Comparison of ENCODE assay signal across 16 cellular contexts in genomic region chr15:57634290-57634689, GRCh38. TPM values are rescaled to one million over a fixed set of nuclear protein-coding genes. Genes with fewer than 3 reads are reported as not detected.
DNase-seq lines count a peak whose midpoint lies in the region; TF ChIP-seq lines count a peak whose summit lies in the region.
"Had no signal": no experiment of that assay in that cellular context is flagged by ENCODE, and none has a peak within 500 bp of the region (broad histone marks: within the 10 kb centered on the region; RNA-seq: fewer than 3 reads in every experiment).

No MANE protein-coding gene starts in this region.

- H3K79me2 ChIP-seq in hepatocyte: no peaks in the 10 kb centered on the region
- no peaks in the 10 kb centered on the region for H3K79me2 ChIP-seq in smooth muscle cell (ENCODE audit: low read depth)

- H3K27me3 ChIP-seq in hepatocyte: no peaks in the 10 kb centered on the region
- no peaks in the 10 kb centered on the region for H3K27me3 ChIP-seq in stomach smooth muscle (ENCODE audit: control insufficient read depth in 1 of 2, insufficient read depth in 2 of 2, low read length in 2 of 2)
- no peaks in the 10 kb centered on the region for H3K27me3 ChIP-seq in smooth muscle cell (ENCODE audit: low read depth)

- WGBS in hepatocyte (ENCODE audit: low lambda C conversion rate, missing lambda C conversion rate): 100% methylated on average over 5 of the region's 5 CpGs
- 98% methylated on average over 5 of the region's 5 CpGs for WGBS in smooth muscle cell (ENCODE audit: low lambda C conversion rate)

- H3K27ac ChIP-seq in hepatocyte: peak overlapping the region; percentile 20
- H3K27ac ChIP-seq in stomach smooth muscle (ENCODE audit: low read length): peak overlapping the region; percentile 88
- H3K27ac ChIP-seq in smooth muscle cell (ENCODE audit: low read depth): no peak overlapping the region
- H3K27ac ChIP-seq: C4-2B, RWPE1 had no signal

- TF ChIP-seq CTCF in fibroblast of mammary gland (conservative IDR thresholded peaks at IDR 0.05; ENCODE audit: control insufficient read depth, insufficient read depth, low read depth, low read length) (no peak), hepatocyte (IDR thresholded peaks at IDR 0.05; ENCODE audit: poor library complexity) (no peak), smooth muscle cell (IDR thresholded peaks at IDR 0.05; ENCODE audit: borderline replicate concordance, insufficient read depth, poor library complexity, severe bottlenecking) (no peak)

- H2AFZ ChIP-seq in hepatocyte (no peak overlapping the region), smooth muscle cell (ENCODE audit: low read depth) (no peak overlapping the region)

- H3K4me2 ChIP-seq in hepatocyte: no peak overlapping the region
- no peak overlapping the region for H3K4me2 ChIP-seq in smooth muscle cell

- H3K9me3 ChIP-seq in hepatocyte (ENCODE audit: low read depth) (no peaks in the 10 kb centered on the region), stomach smooth muscle (ENCODE audit: control insufficient read depth in 2 of 2, low read length in 2 of 2) (no peaks in the 10 kb centered on the region), smooth muscle cell (replicated peaks; ENCODE audit: low read depth) (no peaks in the 10 kb centered on the region)

- no peaks in the 10 kb centered on the region for H3F3A ChIP-seq in smooth muscle cell (ENCODE audit: low read depth)

- H3K4me3 ChIP-seq in fibroblast of mammary gland (ENCODE audit: control insufficient read depth, low read depth, low read length) (no peak overlapping the region), hepatocyte (no peak overlapping the region), stomach smooth muscle (ENCODE audit: low read length in 2 of 2) (no peak overlapping the region), smooth muscle cell (no peak overlapping the region)

- H3K4me1 ChIP-seq in hepatocyte (ENCODE audit: insufficient read depth): peaks cover 10% of the 10 kb centered on the region
- H3K4me1 ChIP-seq in stomach smooth muscle (ENCODE audit: control insufficient read depth, insufficient read depth, low read length): peaks cover 12% of the 10 kb centered on the region
- no peaks in the 10 kb centered on the region for H3K4me1 ChIP-seq in smooth muscle cell (ENCODE audit: low read depth)

- DNase-seq in M059J (ENCODE audit: low read depth) (peak; percentile 15), fibroblast of mammary gland (ENCODE audit: low read depth) (peak; percentile 14), hepatocyte (ENCODE audit: low spot score) (no peak), HT-29 (ENCODE audit: low spot score) (no peak), smooth muscle cell (lab: John Stamatoyannopoulos, UW; ENCODE audit: unreplicated experiment) (no peak), NCI-H2171 (lab: John Stamatoyannopoulos, UW) (no peak)
- DNase-seq: MM.1S, NCI-H1105 treated with DMSO at 0.1 percent for 48 hours, NCI-H1930, NCI-H2171 treated with DMSO at 0.1 percent for 48 hours, NCI-H774 had no signal

- no peaks in the 10 kb centered on the region for H3K9me2 ChIP-seq in hepatocyte (replicated peaks; ENCODE audit: insufficient read depth)

- H3K36me3 ChIP-seq in hepatocyte (replicated peaks; ENCODE audit: insufficient read depth, low read depth) (no peaks in the 10 kb centered on the region), stomach smooth muscle (ENCODE audit: control insufficient read depth in 2 of 2, insufficient read depth in 2 of 2, low read length in 2 of 2) (peaks cover 0 to 33% of the 10 kb centered on the region in 2 donors), smooth muscle cell (ENCODE audit: low read depth) (no peaks in the 10 kb centered on the region)

- no peak overlapping the region for H3K9ac ChIP-seq in stomach smooth muscle (ENCODE audit: low read length in 2 of 2)
- H3K9ac ChIP-seq in smooth muscle cell (ENCODE audit: low read depth): no peak overlapping the region

- H4K20me1 ChIP-seq in hepatocyte (ENCODE audit: insufficient read depth, poor library complexity, severe bottlenecking) (no peaks in the 10 kb centered on the region), smooth muscle cell (ENCODE audit: low read depth) (no peaks in the 10 kb centered on the region)

RNA-seq across cellular contexts. Expression of gene MYZAP, which starts 42.6 kb away (rescaled TPM):
- 7.9 and 8.2 TPM in 2 replicates for total RNA-seq in M059J (2014; rRNA removed; shearing (Covaris generic))
- total RNA-seq in hepatocyte (15.5 and 20.3 TPM in 2 replicates), smooth muscle cell (0.09 and 0.81 TPM in 2 replicates)
- polyA plus RNA-seq in hepatocyte (12.0 and 17.0 TPM in 2 replicates), smooth muscle cell (0.35 and 0.65 TPM in 2 replicates)
- 6.5 and 7.7 TPM in 2 replicates for total RNA-seq in HT-29 (2014; rRNA removed; shearing (Covaris generic))
- total RNA-seq: A673, NCI-H460 had no signal

Comparison
In these comparisons a context has a peak if more than half of its experiments do, and no peak if none do; other contexts are left out.
1. DNase-seq: peak in M059J (single experiment) and fibroblast of mammary gland (single experiment); none in hepatocyte (single experiment), HT-29 (single experiment), smooth muscle cell (single experiment) and NCI-H2171 (single experiment).